ENCODE assay signal across 8 cellular contexts in the genomic region with DNA sequence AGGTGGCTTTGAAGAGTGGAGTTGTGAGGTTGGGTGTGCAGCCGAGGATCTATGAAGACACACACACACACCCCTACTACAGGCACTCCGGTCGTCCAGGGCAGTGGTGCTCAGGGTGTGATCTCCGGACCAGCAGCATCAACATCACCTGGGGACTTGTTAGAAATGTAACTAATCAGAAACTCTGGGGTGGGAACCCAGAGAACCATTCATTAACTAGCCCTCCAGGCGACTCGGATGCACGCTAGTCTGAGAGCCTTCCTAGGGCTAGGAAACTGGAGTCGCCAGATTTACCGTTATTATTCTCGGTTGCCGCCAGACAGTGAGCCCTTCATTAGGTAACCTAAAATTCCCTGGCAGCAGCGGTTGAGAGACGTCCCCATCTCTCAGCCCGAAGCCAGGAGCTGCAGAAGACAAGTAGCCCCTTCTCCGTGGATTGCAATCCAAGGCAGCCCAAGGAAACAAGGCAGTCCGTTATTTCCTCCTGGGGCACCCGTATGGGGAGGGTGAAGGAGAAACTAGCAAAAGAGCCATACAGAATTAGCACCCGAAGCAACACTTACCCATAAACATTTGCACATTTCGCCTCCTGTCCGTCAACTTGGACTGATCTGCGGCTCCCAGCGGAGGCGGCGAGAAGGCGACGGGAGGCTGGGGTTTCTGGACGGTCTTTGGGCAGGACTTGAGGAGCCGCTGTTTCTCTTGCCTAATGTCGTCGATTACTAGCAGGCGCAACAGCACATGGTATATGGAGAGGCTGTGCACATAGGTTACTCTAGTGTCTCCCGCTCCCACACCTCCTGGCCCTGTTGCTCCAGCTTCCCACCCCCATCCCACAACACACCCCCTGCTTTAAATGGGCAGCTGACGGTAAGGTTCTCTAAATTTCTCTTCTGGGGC. TPM values are rescaled to one million over a fixed set of nuclear protein-coding genes. Genes with fewer than 3 reads are reported as not detected.
DNase-seq lines count a peak whose midpoint lies in the region; ATAC-seq and TF ChIP-seq lines count a peak whose summit lies in the region.

No MANE protein-coding gene starts in this region.

- peak overlapping the region; percentile 93 for H3K4me3 ChIP-seq in adipocyte (ENCODE audit: low read length)
- H3K4me3 ChIP-seq in iPS DF 6.9 (ENCODE audit: low read length), result peak overlapping the region; percentile 64; the same call in 1 of the 2 replicates
- peak overlapping the region; percentile 76 for H3K4me3 ChIP-seq in skeletal muscle cell (ENCODE audit: low read depth, low read length)

- peaks cover 89% of the 10 kb centered on the region for H3K27me3 ChIP-seq in CD4-positive, alpha-beta T cell (ENCODE audit: control insufficient read depth, insufficient read depth, low read length)
- H3K27me3 ChIP-seq in adipocyte (replicated peaks; ENCODE audit: control insufficient read depth, insufficient read depth, low read length), result no peaks in the 10 kb centered on the region
- H3K27me3 ChIP-seq in iPS DF 6.9 (ENCODE audit: control insufficient read depth, insufficient read depth, low read length), result peaks cover 5% of the 10 kb centered on the region; the same call in 1 of the 2 replicates

- H3K9me3 Mint-ChIP-seq in CD4-positive, alpha-beta T cell, result no peaks in the 10 kb centered on the region

- ATAC-seq in CD4-positive, alpha-beta T cell (ENCODE audit: poor library complexity), result no peak
- peak; percentile 24 for ATAC-seq in GM19438 (IDR thresholded peaks at IDR 0.05; ENCODE audit: low read depth, unreplicated experiment)
- peak; percentile 7 for ATAC-seq in HG03558 (IDR thresholded peaks at IDR 0.05; ENCODE audit: extremely low read depth, unreplicated experiment)

- intact Hi-C loops in CD4-positive, alpha-beta T cell (cut with DNase I, micrococcal nuclease), result no loop called here

- no peaks in the 10 kb centered on the region for H3K36me3 Mint-ChIP-seq in CD4-positive, alpha-beta T cell (ENCODE audit: low read depth)

- H3K36me3 ChIP-seq in adipocyte (ENCODE audit: control insufficient read depth, insufficient read depth, low read length, severe bottlenecking), result peaks cover 16% of the 10 kb centered on the region
- H3K36me3 ChIP-seq in iPS DF 6.9 (ENCODE audit: control insufficient read depth, insufficient read depth, low read length), result peaks cover 9% of the 10 kb centered on the region; the same call in 1 of the 2 replicates

- peaks cover 31% of the 10 kb centered on the region for H3K4me1 ChIP-seq in adipocyte (ENCODE audit: control insufficient read depth, insufficient read depth, low read length)
- H3K4me1 ChIP-seq in iPS DF 6.9 (ENCODE audit: control insufficient read depth, insufficient read depth, low read length), result peaks cover 4% of the 10 kb centered on the region; the same call in 1 of the 2 replicates

- POLR2A ChIA-PET in CD4-positive, alpha-beta T cell (lab: Charles Lee), result no interaction called here

- peaks cover 32% of the 10 kb centered on the region for H3K4me1 Mint-ChIP-seq in CD4-positive, alpha-beta T cell (ENCODE audit: low read depth)

- H3K9ac ChIP-seq in adipocyte (ENCODE audit: low read length), result peak overlapping the region; percentile 98

- no peaks in the 10 kb centered on the region for H3K9me3 ChIP-seq in CD4-positive, alpha-beta T cell (ENCODE audit: control insufficient read depth, low read length)
- H3K9me3 ChIP-seq in adipocyte (ENCODE audit: control insufficient read depth, low read length), result no peaks in the 10 kb centered on the region
- no peaks in the 10 kb centered on the region for H3K9me3 ChIP-seq in iPS DF 6.9 (ENCODE audit: control insufficient read depth, insufficient read depth, low read length)

- CTCF ChIA-PET in CD4-positive, alpha-beta T cell (lab: Charles Lee), result no interaction called here

- no peak overlapping the region for H3K27ac ChIP-seq in CD4-positive, alpha-beta T cell (ENCODE audit: low read depth, low read length)
- H3K27ac ChIP-seq in iPS DF 6.9 (ENCODE audit: low read length), result no peak overlapping the region

- no peak for TF ChIP-seq CTCF in CD4-positive, alpha-beta T cell (IDR thresholded peaks at IDR 0.05)

- H3K4me3 Mint-ChIP-seq in CD4-positive, alpha-beta T cell, result peak overlapping the region; percentile 60

- WGBS in iPS DF 6.9 (ENCODE audit: insufficient coverage, insufficient read length), result no CpG with 5 or more reads among the region's 33 CpGs

- no peak for DNase-seq in CD4-positive, alpha-beta T cell
- DNase-seq in adipocyte (ENCODE audit: low read depth) (peak; percentile 89), iPS DF 6.9 (ENCODE audit: low read depth, low spot score) (no peak), skeletal muscle cell (ENCODE audit: low read depth) (peak; percentile 58), NCI-H1436 treated with DMSO at 0.1 percent for 48 hours (lab: John Stamatoyannopoulos, UW) (no peak), middle frontal gyrus (ENCODE audit: extremely low spot score, low spot score) (no peak)

- H3K27me3 Mint-ChIP-seq in CD4-positive, alpha-beta T cell, result peaks cover 88% of the 10 kb centered on the region

- no peak overlapping the region for H3K27ac Mint-ChIP-seq in CD4-positive, alpha-beta T cell

RNA-seq across cellular contexts. Expression of a gene that starts 2.9 kb away (rescaled TPM):
- not detected for total RNA-seq in CD4-positive, alpha-beta T cell

Comparison
In these comparisons a context has a peak if more than half of its experiments do, and no peak if none do; other contexts are left out.
1. DNase-seq: peak in adipocyte (single experiment) and skeletal muscle cell (single experiment); none in CD4-positive, alpha-beta T cell (0 of 10), iPS DF 6.9 (single experiment), NCI-H1436 treated with DMSO at 0.1 percent for 48 hours (single experiment) and middle frontal gyrus (single experiment).
2. Peak in every context shown above with its lines, with median percentiles within 50 percentile points of each other: H3K4me3 ChIP-seq.